Comparison of ENCODE assay signal across 31 cellular contexts in genomic region chr17:66941249-66941648, GRCh38. TPM values are rescaled to one million over a fixed set of nuclear protein-coding genes. Genes with fewer than 3 reads are reported as not detected.
"Had no signal": no experiment of that assay in that cellular context is flagged by ENCODE, and none has a peak within 500 bp of the region (broad histone marks: within the 10 kb centered on the region; RNA-seq: fewer than 3 reads in every experiment).

No MANE protein-coding gene starts in this region.

- H3K4me1 ChIP-seq: colonic mucosa, left lung, lower lobe of right lung, neural progenitor cell had no signal

- H3K9me3 ChIP-seq: colonic mucosa, esophagus squamous epithelium, lower lobe of right lung, thoracic aorta, vagina had no signal

- H3K4me3 ChIP-seq: colonic mucosa, esophagus squamous epithelium, left lung, lower lobe of right lung, neural progenitor cell, skin epidermis, thoracic aorta, vagina had no signal

- H3K36me3 Mint-ChIP-seq: activated CD8-positive, alpha-beta memory T cell treated with anti-CD3 and anti-CD28 coated beads, Interleukin-2, amount 10 ng/mL, durations not matched to agents 7 days and 5 days; activated naive CD4-positive, alpha-beta T cell treated with anti-CD3 and anti-CD28 coated beads, Interleukin-2, amount 50 U/mL, for 72 hours; natural killer cell; neural progenitor cell; stimulated activated effector memory CD8-positive, alpha-beta T cell treated with anti-CD3 and anti-CD28 coated beads, Interleukin-12 subunit alpha, Interleukin-12 subunit beta, amount 100 ng/mL, for 72 hours had no signal

- H3K9me3 Mint-ChIP-seq: stimulated activated naive CD8-positive, alpha-beta T cell treated with anti-CD3 and anti-CD28 coated beads, Interleukin-15, Interleukin-2, amounts not matched to agents 100 ng/mL and 50 ng/mL, for 24 hours had no signal

- H3K27me3 ChIP-seq: colonic mucosa, neural progenitor cell, vagina had no signal

- H3K36me3 ChIP-seq: colonic mucosa, esophagus squamous epithelium, left lung, lower lobe of right lung, neural progenitor cell, thoracic aorta, vagina had no signal

- H3K4me3 Mint-ChIP-seq: activated CD4-positive, alpha-beta T cell treated with anti-CD3 and anti-CD28 coated beads for 36 hours; activated CD8-positive, alpha-beta memory T cell treated with anti-CD3 and anti-CD28 coated beads, Interleukin-2, amount 10 ng/mL, durations not matched to agents 7 days and 5 days; activated CD8-positive, alpha-beta T cell treated with anti-CD3 and anti-CD28 coated beads, Interleukin-2, amount 10 ng/mL, durations not matched to agents 7 days and 5 days; activated T-cell treated with anti-CD3 and anti-CD28 coated beads, Interleukin-2, amount 50 U/mL, for 72 hours; natural killer cell; neural progenitor cell; stimulated activated effector memory CD8-positive, alpha-beta T cell treated with anti-CD3 and anti-CD28 coated beads, Interleukin-12 subunit alpha, Interleukin-12 subunit beta, amount 100 ng/mL, for 72 hours; stimulated activated naive CD8-positive, alpha-beta T cell treated with anti-CD3 and anti-CD28 coated beads, Interleukin-15, Interleukin-2, amounts not matched to agents 100 ng/mL and 50 ng/mL, for 24 hours had no signal

- H3K27ac Mint-ChIP-seq: activated CD4-positive, alpha-beta T cell treated with anti-CD3 and anti-CD28 coated beads for 36 hours; activated CD8-positive, alpha-beta memory T cell treated with anti-CD3 and anti-CD28 coated beads, Interleukin-2, amount 10 ng/mL, durations not matched to agents 7 days and 5 days; activated CD8-positive, alpha-beta T cell treated with anti-CD3 and anti-CD28 coated beads, Interleukin-2, amount 10 ng/mL, durations not matched to agents 7 days and 5 days; activated naive CD4-positive, alpha-beta T cell treated with anti-CD3 and anti-CD28 coated beads, Interleukin-2, amount 50 U/mL, for 72 hours; activated T-cell treated with anti-CD3 and anti-CD28 coated beads, Interleukin-2, amount 50 U/mL, for 72 hours; natural killer cell; stimulated activated effector memory CD8-positive, alpha-beta T cell treated with anti-CD3 and anti-CD28 coated beads, Interleukin-12 subunit alpha, Interleukin-12 subunit beta, amount 100 ng/mL, for 72 hours; stimulated activated naive CD8-positive, alpha-beta T cell treated with anti-CD3 and anti-CD28 coated beads, Interleukin-15, Interleukin-2, amounts not matched to agents 100 ng/mL and 50 ng/mL, for 24 hours had no signal

- ATAC-seq: activated CD4-positive, alpha-beta T cell treated with anti-CD3 and anti-CD28 coated beads for 36 hours; activated CD8-positive, alpha-beta memory T cell treated with anti-CD3 and anti-CD28 coated beads, Interleukin-2, amount 10 ng/mL, durations not matched to agents 7 days and 5 days; activated CD8-positive, alpha-beta T cell treated with anti-CD3 and anti-CD28 coated beads, Interleukin-2, amount 10 ng/mL, durations not matched to agents 7 days and 5 days; activated naive CD4-positive, alpha-beta T cell treated with anti-CD3 and anti-CD28 coated beads, Interleukin-2, amount 50 U/mL, for 72 hours; activated T-cell treated with anti-CD3 and anti-CD28 coated beads, Interleukin-2, amount 50 U/mL, for 72 hours; left lung; lower lobe of right lung; natural killer cell; sciatic nerve; stimulated activated effector memory CD8-positive, alpha-beta T cell treated with anti-CD3 and anti-CD28 coated beads, Interleukin-12 subunit alpha, Interleukin-12 subunit beta, amount 100 ng/mL, for 72 hours had no signal

- H3K27ac ChIP-seq: colonic mucosa, epithelial cell of prostate, esophagus squamous epithelium, left lung, lower lobe of right lung, neural progenitor cell, skin epidermis, thoracic aorta, vagina had no signal

- H3K4me1 Mint-ChIP-seq: activated CD8-positive, alpha-beta memory T cell treated with anti-CD3 and anti-CD28 coated beads, Interleukin-2, amount 10 ng/mL, durations not matched to agents 7 days and 5 days; stimulated activated effector memory CD8-positive, alpha-beta T cell treated with anti-CD3 and anti-CD28 coated beads, Interleukin-12 subunit alpha, Interleukin-12 subunit beta, amount 100 ng/mL, for 72 hours had no signal

- DNase-seq: activated CD4-positive, alpha-beta T cell treated with anti-CD3 and anti-CD28 coated beads for 36 hours; activated CD4-positive, CD25-positive, alpha-beta regulatory T cell; activated CD8-positive, alpha-beta memory T cell treated with anti-CD3 and anti-CD28 coated beads, Interleukin-2, amount 10 ng/mL, durations not matched to agents 7 days and 5 days; activated CD8-positive, alpha-beta T cell treated with anti-CD3 and anti-CD28 coated beads, Interleukin-2, amount 10 ng/mL, durations not matched to agents 7 days and 5 days; activated naive CD4-positive, alpha-beta T cell; activated T-cell treated with anti-CD3 and anti-CD28 coated beads for 4 hours; activated T-cell treated with anti-CD3 and anti-CD28 coated beads, Interleukin-2, amount 50 U/mL, for 72 hours; anterior cingulate cortex; colonic mucosa; effector CD8-positive, alpha-beta T cell; esophagus squamous epithelium; glutamatergic neuron; lower lobe of right lung; mesenchymal stem cell; natural killer cell; occipital lobe; stimulated activated CD4-positive, alpha-beta T cell treated with anti-CD3 and anti-CD28 coated beads, Interleukin-4, amount 100 ng/mL, for 24 hours; trophoblast cell had no signal

RNA-seq across cellular contexts. Expression of gene CACNG4, which starts 23.3 kb away (rescaled TPM):
- total RNA-seq: activated CD4-positive, alpha-beta T cell treated with anti-CD3 and anti-CD28 coated beads for 36 hours; activated CD8-positive, alpha-beta memory T cell treated with anti-CD3 and anti-CD28 coated beads, Interleukin-2, amount 10 ng/mL, durations not matched to agents 7 days and 5 days; activated CD8-positive, alpha-beta T cell treated with anti-CD3 and anti-CD28 coated beads, Interleukin-2, amount 10 ng/mL, durations not matched to agents 7 days and 5 days; activated naive CD4-positive, alpha-beta T cell treated with anti-CD3 and anti-CD28 coated beads, Interleukin-2, amount 50 U/mL, for 72 hours; activated T-cell treated with anti-CD3 and anti-CD28 coated beads, Interleukin-2, amount 50 U/mL, for 72 hours; bronchial epithelial cell; dermis microvascular lymphatic vessel endothelial cell; natural killer cell; subcutaneous adipose tissue; thoracic aorta had no signal
